ENCODE assay signal across 31 cellular contexts in genomic region chr5:151880304-151880703, GRCh38. TPM values are rescaled to one million over a fixed set of nuclear protein-coding genes. Genes with fewer than 3 reads are reported as not detected.
DNase-seq lines count a peak whose midpoint lies in the region; ATAC-seq and TF ChIP-seq lines count a peak whose summit lies in the region.
"Had no signal": no experiment of that assay in that cellular context is flagged by ENCODE, and none has a peak within 500 bp of the region (broad histone marks: within the 10 kb centered on the region; RNA-seq: fewer than 3 reads in every experiment).

No MANE protein-coding gene starts in this region.

- peaks cover 3 to 7% of the 10 kb centered on the region in 2 donors for H3K36me3 Mint-ChIP-seq in activated T-cell treated with anti-CD3 and anti-CD28 coated beads, Interleukin-2, amount 50 U/mL, for 72 hours (ENCODE audit: insufficient read depth in 2 of 2)

- intact Hi-C loops in lower leg skin (cut with DNase I; ENCODE audit: low total_unique reads), result no loop called here

- H3K4me1 Mint-ChIP-seq in activated T-cell treated with anti-CD3 and anti-CD28 coated beads, Interleukin-2, amount 50 U/mL, for 72 hours (ENCODE audit: low read depth), result no peaks in the 10 kb centered on the region
- H3K4me1 Mint-ChIP-seq: activated CD4-positive, alpha-beta T cell treated with anti-CD3 and anti-CD28 coated beads, Interleukin-2, amount 10 ng/mL, durations not matched to agents 7 days and 5 days; stimulated activated naive B cell treated with anti-CD40 and anti-IgM and Interleukin-4, amounts not matched to agents 10 μg/mL and 1 μg/mL and 100 μg/mL, for 72 hours had no signal

- no peak overlapping the region for H3K4me3 Mint-ChIP-seq in activated T-cell treated with anti-CD3 and anti-CD28 coated beads, Interleukin-2, amount 50 U/mL, for 72 hours
- H3K4me3 Mint-ChIP-seq: activated CD4-positive, alpha-beta T cell treated with anti-CD3 and anti-CD28 coated beads, Interleukin-2, amount 10 ng/mL, durations not matched to agents 7 days and 5 days; activated naive CD8-positive, alpha-beta T cell; natural killer cell treated with Interleukin-12 subunit alpha and Interleukin-12 subunit beta and Interleukin-15 and Interleukin-18, amount 100 ng/mL, for 72 hours; stimulated activated naive B cell treated with anti-CD40 and anti-IgM and Interleukin-4, amounts not matched to agents 10 μg/mL and 1 μg/mL and 100 μg/mL, for 72 hours had no signal

- no peak overlapping the region for H3K4me3 ChIP-seq in LNCaP clone FGC (ENCODE audit: low read depth, low read length)
- H3K4me3 ChIP-seq in lower leg skin (ENCODE audit: low read depth, poor library complexity, severe bottlenecking), result no peak overlapping the region
- H3K4me3 ChIP-seq: BLaER1 treated with 17β-estradiol and CSF1 and Interleukin-3, amounts not matched to agents 10 nM and 100 nM; lower lobe of right lung; mucosa of descending colon; prostate gland; SJCRH30; upper lobe of right lung had no signal

- H3K27me3 Mint-ChIP-seq in activated T-cell treated with anti-CD3 and anti-CD28 coated beads, Interleukin-2, amount 50 U/mL, for 72 hours (ENCODE audit: low read depth), result peaks cover 7% of the 10 kb centered on the region
- H3K27me3 Mint-ChIP-seq: activated CD4-positive, alpha-beta T cell treated with anti-CD3 and anti-CD28 coated beads, Interleukin-2, amount 10 ng/mL, durations not matched to agents 7 days and 5 days; activated naive CD8-positive, alpha-beta T cell had no signal

- TF ChIP-seq CTCF in LNCaP clone FGC (IDR thresholded peaks at IDR 0.05; ENCODE audit: control insufficient read depth, extremely low read depth, insufficient read depth) (no peak), lower leg skin (IDR thresholded peaks at IDR 0.05) (no peak)

- ATAC-seq in GM19324 (IDR thresholded peaks at IDR 0.05; ENCODE audit: low FRiP score, unreplicated experiment), result no peak
- no peak for ATAC-seq in activated T-cell treated with anti-CD3 and anti-CD28 coated beads, Interleukin-2, amount 50 U/mL, for 72 hours (replicated peaks in 1 of 2)
- ATAC-seq: lower lobe of right lung; mucosa of descending colon; natural killer cell treated with Interleukin-12 subunit alpha and Interleukin-12 subunit beta and Interleukin-15 and Interleukin-18, amount 100 ng/mL, for 72 hours; stimulated activated naive B cell treated with anti-CD40 and anti-IgM and Interleukin-4, amounts not matched to agents 10 μg/mL and 1 μg/mL and 100 μg/mL, for 72 hours; upper lobe of right lung had no signal

- H3K9me3 Mint-ChIP-seq in activated T-cell treated with anti-CD3 and anti-CD28 coated beads, Interleukin-2, amount 50 U/mL, for 72 hours, result peaks cover 10 to 11% of the 10 kb centered on the region in 2 donors

- DNase-seq in LNCaP clone FGC (ENCODE audit: low read depth) (peak; percentile 71), NCI-H2029 (lab: John Stamatoyannopoulos, UW) (peak; percentile 3), cerebellum (ENCODE audit: low spot score) (peak; percentile 74), myocyte (ENCODE audit: low read depth) (peak; percentile 90), lower leg skin (ENCODE audit: low spot score in 2 of 2) (no peak)
- DNase-seq in activated T-cell treated with anti-CD3 and anti-CD28 coated beads, Interleukin-2, amount 50 U/mL, for 72 hours, result no peak
- DNase-seq: activated CD4-positive, alpha-beta T cell treated with anti-CD3 and anti-CD28 coated beads, Interleukin-2, amount 10 ng/mL, durations not matched to agents 7 days and 5 days; activated effector memory CD4-positive, alpha-beta T cell treated with anti-CD3 and anti-CD28 coated beads, Interleukin-2, amount 50 U/mL, for 16 hours; activated T-cell treated with anti-CD3 and anti-CD28 coated beads, Interleukin-2, amount 50 U/mL, for 1 hour; erythroblast; GF-D8; HCEC 1CT; Kasumi-1; lower lobe of right lung; mucosa of descending colon; NCI-H187 treated with DMSO at 0.1 percent for 48 hours; NCI-H748 treated with DMSO at 0.1 percent for 48 hours; occipital lobe; SJCRH30; stimulated activated naive B cell treated with anti-CD40 and anti-IgM and Interleukin-4, amounts not matched to agents 10 μg/mL and 1 μg/mL and 100 μg/mL, for 72 hours; T1000; upper lobe of right lung had no signal

- H3K27ac Mint-ChIP-seq in activated T-cell treated with anti-CD3 and anti-CD28 coated beads, Interleukin-2, amount 50 U/mL, for 72 hours, result no peak overlapping the region
- H3K27ac Mint-ChIP-seq: activated CD4-positive, alpha-beta T cell treated with anti-CD3 and anti-CD28 coated beads, Interleukin-2, amount 10 ng/mL, durations not matched to agents 7 days and 5 days; activated naive CD8-positive, alpha-beta T cell; natural killer cell treated with Interleukin-12 subunit alpha and Interleukin-12 subunit beta and Interleukin-15 and Interleukin-18, amount 100 ng/mL, for 72 hours; stimulated activated naive B cell treated with anti-CD40 and anti-IgM and Interleukin-4, amounts not matched to agents 10 μg/mL and 1 μg/mL and 100 μg/mL, for 72 hours had no signal

- TF ChIP-seq POLR2A in lower leg skin (IDR thresholded peaks at IDR 0.05), result no peak

RNA-seq across cellular contexts. Expression of gene GLRA1, which starts 44.3 kb away (rescaled TPM):
- 3.6 TPM for total RNA-seq in cerebellum
- not detected in 2 replicates for total RNA-seq in myocyte
- 0.06 TPM for polyA plus RNA-seq in myocyte (2012)
- total RNA-seq in lower leg skin, result not detected
- not detected for total RNA-seq in activated T-cell treated with anti-CD3 and anti-CD28 coated beads, Interleukin-2, amount 50 U/mL, for 72 hours
- total RNA-seq: activated CD4-positive, alpha-beta T cell treated with anti-CD3 and anti-CD28 coated beads, Interleukin-2, amount 10 ng/mL, durations not matched to agents 7 days and 5 days; activated CD8-positive, alpha-beta memory T cell treated with anti-CD3 and anti-CD28 coated beads for 36 hours; HepG2; lower lobe of right lung; mucosa of descending colon; natural killer cell treated with Interleukin-12 subunit alpha and Interleukin-12 subunit beta and Interleukin-15 and Interleukin-18, amount 100 ng/mL, for 72 hours; prostate gland; SJCRH30; skeletal muscle tissue; upper lobe of right lung had no signal
- polyA plus RNA-seq: HepG2, keratinocyte had no signal

Comparison
In these comparisons a context has a peak if more than half of its experiments do, and no peak if none do; other contexts are left out.
1. DNase-seq: peak in LNCaP clone FGC (single experiment), NCI-H2029 (single experiment), cerebellum (single experiment) and myocyte (single experiment); none in lower leg skin (0 of 2) and activated T-cell treated with anti-CD3 and anti-CD28 coated beads, Interleukin-2, amount 50 U/mL, for 72 hours (0 of 2).